8 cellular contexts compared by ENCODE assay signal in the genomic region with DNA sequence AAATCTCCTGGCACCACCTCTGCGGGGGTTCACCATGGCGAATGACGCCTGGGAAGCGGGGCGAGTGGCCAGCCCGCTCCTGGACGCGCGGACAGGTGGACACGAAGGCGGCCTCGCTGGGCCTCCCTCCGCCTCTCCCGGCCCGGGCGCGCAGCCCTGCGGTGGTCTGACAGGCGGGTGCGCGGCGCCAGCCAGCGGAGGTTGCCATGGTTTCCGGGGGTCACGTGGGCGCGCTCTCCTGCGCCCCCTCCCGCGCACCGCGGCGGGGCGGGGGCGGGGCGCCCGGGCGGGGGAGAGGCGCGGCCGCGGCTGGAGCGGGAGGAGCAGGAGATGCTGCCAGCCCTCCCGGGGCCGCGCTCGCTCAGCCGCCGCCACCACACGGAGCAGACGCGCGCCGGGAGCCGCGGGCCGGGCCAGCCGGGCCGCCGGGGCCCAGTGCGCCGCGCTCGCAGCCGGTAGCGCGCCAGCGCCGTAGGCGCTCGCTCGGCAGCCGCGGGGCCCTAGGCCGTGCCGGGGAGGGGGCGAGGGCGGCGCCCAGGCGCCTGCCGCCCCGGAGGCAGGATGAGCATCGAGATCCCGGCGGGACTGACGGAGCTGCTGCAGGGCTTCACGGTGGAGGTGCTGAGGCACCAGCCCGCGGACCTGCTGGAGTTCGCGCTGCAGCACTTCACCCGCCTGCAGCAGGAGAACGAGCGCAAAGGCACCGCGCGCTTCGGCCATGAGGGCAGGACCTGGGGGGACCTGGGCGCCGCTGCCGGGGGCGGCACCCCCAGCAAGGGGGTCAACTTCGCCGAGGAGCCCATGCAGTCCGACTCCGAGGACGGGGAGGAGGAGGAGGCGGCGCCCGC.
A peak's percentile ranks its signal among the peaks of the same experiment; 100 is the strongest.
DNase-seq lines count a peak whose midpoint lies in the region; ATAC-seq lines count a peak whose summit lies in the region.

A gene (plus strand): TSS at position 359 of the 848 bp plus-strand sequence. CDS start 203 bp downstream, at position 562.

- peaks cover 8% of the 10 kb centered on the region for H3K4me1 Mint-ChIP-seq in memory B cell

- peak within 1 kb of the TSS; percentile 94 for H3K4me3 Mint-ChIP-seq in memory B cell

- peak within 1 kb of the TSS; percentile 4 for H3K27ac Mint-ChIP-seq in memory B cell

- H3K36me3 Mint-ChIP-seq in memory B cell, result no peaks in the 10 kb centered on the region

- H3K4me3 ChIP-seq in effector memory CD4-positive, alpha-beta T cell (ENCODE audit: insufficient read depth, low read depth, low read length, poor library complexity, severe bottlenecking), result peak within 1 kb of the TSS; percentile 66

- H3K9me3 ChIP-seq in effector memory CD4-positive, alpha-beta T cell (ENCODE audit: control insufficient read depth, low read length), result no peaks in the 10 kb centered on the region

- no peaks in the 10 kb centered on the region for H3K36me3 ChIP-seq in effector memory CD4-positive, alpha-beta T cell (ENCODE audit: control insufficient read depth, insufficient read depth, low read length)

- peaks cover 9% of the 10 kb centered on the region for H3K4me1 ChIP-seq in effector memory CD4-positive, alpha-beta T cell (ENCODE audit: control insufficient read depth, insufficient read depth, low read length, poor library complexity, severe bottlenecking)

- H3K27ac ChIP-seq in effector memory CD4-positive, alpha-beta T cell (ENCODE audit: insufficient read depth, low read length, poor library complexity, severe bottlenecking), result no peak within 1 kb of the TSS

- H3K27me3 ChIP-seq in effector memory CD4-positive, alpha-beta T cell (replicated peaks; ENCODE audit: control insufficient read depth, insufficient read depth, low read length, poor library complexity, severe bottlenecking), result no peaks in the 10 kb centered on the region

- peaks cover 10% of the 10 kb centered on the region for H3K27me3 Mint-ChIP-seq in memory B cell

- ATAC-seq in HG03460 (IDR thresholded peaks at IDR 0.05; ENCODE audit: unreplicated experiment), result peak; percentile 79
- peak; percentile 88 for ATAC-seq in memory B cell (ENCODE audit: low read depth)

- DNase-seq in AG20443 (ENCODE audit: low spot score) (peak; percentile 94), GM19240 (ENCODE audit: insufficient read length, low spot score) (peak; percentile 56), NCI-H748 treated with DMSO at 0.1 percent for 48 hours (lab: John Stamatoyannopoulos, UW) (peak; percentile 75), memory B cell (ENCODE audit: low spot score in 2 of 2) (peak; percentile 56 to 71)
- peak; percentile 44 to 54 for DNase-seq in activated CD8-positive, alpha-beta memory T cell treated with anti-CD3 and anti-CD28 coated beads for 4 hours (ENCODE audit: low read depth in 2 of 2)
- DNase-seq in effector memory CD4-positive, alpha-beta T cell, result peak; percentile 64 to 68 (median 65)
- DNase-seq in stimulated activated CD8-positive, alpha-beta memory T cell treated with anti-CD3 and anti-CD28 coated beads, Interleukin-12 subunit alpha, Interleukin-12 subunit beta, amount 100 ng/mL, for 1 hour (ENCODE audit: low read depth), result peak; percentile 53

- H3K9me3 Mint-ChIP-seq in memory B cell, result no peaks in the 10 kb centered on the region
